ENCODE assay signal across 18 cellular contexts in genomic region chr20:10715035-10715434, GRCh38. TPM values are rescaled to one million over a fixed set of nuclear protein-coding genes. Genes with fewer than 3 reads are reported as not detected.
A peak's percentile ranks its signal among the peaks of the same experiment; 100 is the strongest.
DNase-seq lines count a peak whose midpoint lies in the region; ATAC-seq, FAIRE-seq and TF ChIP-seq lines count a peak whose summit lies in the region.
"Had no signal": no experiment of that assay in that cellular context is flagged by ENCODE, and none has a peak within 500 bp of the region (broad histone marks: within the 10 kb centered on the region; RNA-seq: fewer than 3 reads in every experiment).

No MANE protein-coding gene starts in this region.

- no peak overlapping the region for H3K4me2 ChIP-seq in endothelial cell of umbilical vein (ENCODE audit: insufficient read depth, low read length)
- H3K4me2 ChIP-seq in smooth muscle cell: peak overlapping the region; percentile 16

- H3K27ac Mint-ChIP-seq in glutamatergic neuron (ENCODE audit: unreplicated experiment): no peak overlapping the region
- H3K27ac Mint-ChIP-seq: activated T-helper 17 cell treated with anti-CD3 and anti-CD28 coated beads, Interleukin-2, amount 50 U/mL, for 72 hours; stimulated activated naive CD8-positive, alpha-beta T cell treated with anti-CD3 and anti-CD28 coated beads, Interleukin-15, Interleukin-2, amounts not matched to agents 100 ng/mL and 50 ng/mL, for 24 hours had no signal

- no peaks in the 10 kb centered on the region for H3K9me3 Mint-ChIP-seq in glutamatergic neuron (ENCODE audit: unreplicated experiment)
- H3K9me3 Mint-ChIP-seq: activated T-helper 17 cell treated with anti-CD3 and anti-CD28 coated beads, Interleukin-2, amount 50 U/mL, for 72 hours; stimulated activated naive CD8-positive, alpha-beta T cell treated with anti-CD3 and anti-CD28 coated beads, Interleukin-15, Interleukin-2, amounts not matched to agents 100 ng/mL and 50 ng/mL, for 24 hours had no signal

- 12% methylated on average over 2 of the region's 2 CpGs for WGBS in smooth muscle cell (ENCODE audit: low lambda C conversion rate)

- intact Hi-C loops in endothelial cell of umbilical vein (cut with micrococcal nuclease) (no loop called here), sciatic nerve (cut with DNase I) (no loop called here)

- no peaks in the 10 kb centered on the region for H3K36me3 ChIP-seq in endothelial cell of umbilical vein (ENCODE audit: control insufficient read depth in 2 of 2, extremely low read depth in 1 of 2, insufficient read depth in 2 of 2, low read length in 2 of 2)
- H3K36me3 ChIP-seq in smooth muscle cell (ENCODE audit: low read depth): no peaks in the 10 kb centered on the region
- H3K36me3 ChIP-seq: ovary had no signal

- FAIRE-seq in RCC 7860 (lab: Jason Lieb, UNC): peak; percentile 27
- FAIRE-seq in endothelial cell of umbilical vein (lab: Jason Lieb, UNC): peak; percentile 85

- BruUV-seq in endothelial cell of umbilical vein (replicated peaks; lab: Mats Ljungman, UMichigan): no TSS peak

- no peak overlapping the region for H3K4me3 Mint-ChIP-seq in glutamatergic neuron (ENCODE audit: unreplicated experiment)
- H3K4me3 Mint-ChIP-seq: activated T-helper 17 cell treated with anti-CD3 and anti-CD28 coated beads, Interleukin-2, amount 50 U/mL, for 72 hours; stimulated activated naive CD8-positive, alpha-beta T cell treated with anti-CD3 and anti-CD28 coated beads, Interleukin-15, Interleukin-2, amounts not matched to agents 100 ng/mL and 50 ng/mL, for 24 hours had no signal

- TF ChIP-seq POLR2A in endothelial cell of umbilical vein (IDR thresholded peaks at IDR 0.05; ENCODE audit: low read depth, low read length): no peak

- POLR2A ChIA-PET in endothelial cell of umbilical vein (lab: Charles Lee): no interaction called here

- H3K4me3 ChIP-seq in endothelial cell of umbilical vein (replicated peaks in 1 of 3; ENCODE audit: insufficient read depth in 1 of 3, low read depth in 1 of 3, low read length in 3 of 3) (no peak overlapping the region), smooth muscle cell (no peak overlapping the region)
- H3K4me3 ChIP-seq: lung, ovary had no signal

- H3F3A ChIP-seq in smooth muscle cell (ENCODE audit: low read depth): no peaks in the 10 kb centered on the region

- CTCF ChIA-PET in endothelial cell of umbilical vein (lab: Charles Lee): interaction anchor here (0.9 to 1.5 kb wide), 4 partner anchors 18 to 551 kb away, joined by 3 to 6 read pairs (median 4); no protein-coding TSS in a partner anchor

- H3K9ac ChIP-seq in endothelial cell of umbilical vein (replicated peaks; ENCODE audit: extremely low read depth, insufficient read depth, low read length) (no peak overlapping the region), smooth muscle cell (ENCODE audit: low read depth) (no peak overlapping the region)

- H4K20me1 ChIP-seq in endothelial cell of umbilical vein (replicated peaks; ENCODE audit: control insufficient read depth, extremely low read depth, insufficient read depth, low read length) (no peaks in the 10 kb centered on the region), smooth muscle cell (ENCODE audit: low read depth) (no peaks in the 10 kb centered on the region)

- H2AFZ ChIP-seq in endothelial cell of umbilical vein (ENCODE audit: low read depth, low read length): no peak overlapping the region
- no peak overlapping the region for H2AFZ ChIP-seq in smooth muscle cell (ENCODE audit: low read depth)

- H3K27me3 Mint-ChIP-seq in glutamatergic neuron (ENCODE audit: unreplicated experiment): no peaks in the 10 kb centered on the region

- ATAC-seq in sciatic nerve: no peak
- ATAC-seq in GM21529 (IDR thresholded peaks at IDR 0.05; ENCODE audit: unreplicated experiment): no peak
- ATAC-seq: activated T-helper 17 cell treated with anti-CD3 and anti-CD28 coated beads, Interleukin-2, amount 50 U/mL, for 72 hours; Right ventricle myocardium inferior had no signal

- H3K4me1 ChIP-seq in endothelial cell of umbilical vein (ENCODE audit: control insufficient read depth, extremely low read depth, insufficient read depth, low read length): peaks cover 22% of the 10 kb centered on the region
- H3K4me1 ChIP-seq in smooth muscle cell (ENCODE audit: low read depth): peaks cover 14% of the 10 kb centered on the region

- H3K36me3 Mint-ChIP-seq in glutamatergic neuron (ENCODE audit: unreplicated experiment): no peaks in the 10 kb centered on the region

- TF ChIP-seq CTCF in endothelial cell of umbilical vein (IDR thresholded peaks at IDR 0.05; ENCODE audit: extremely low read depth in 1 of 2, insufficient read depth in 1 of 2, low read depth in 1 of 2, low read length in 2 of 2) (no peak), smooth muscle cell (IDR thresholded peaks at IDR 0.05; ENCODE audit: borderline replicate concordance, insufficient read depth, poor library complexity, severe bottlenecking) (no peak), glutamatergic neuron (IDR thresholded peaks at IDR 0.05; ENCODE audit: partially characterized antibody, unreplicated experiment) (no peak)

- H3K4me1 Mint-ChIP-seq in glutamatergic neuron (ENCODE audit: low read depth, unreplicated experiment): peaks cover 22% of the 10 kb centered on the region
- H3K4me1 Mint-ChIP-seq: activated T-helper 17 cell treated with anti-CD3 and anti-CD28 coated beads, Interleukin-2, amount 50 U/mL, for 72 hours had no signal

- H3K9me1 ChIP-seq in endothelial cell of umbilical vein (replicated peaks; ENCODE audit: control insufficient read depth, extremely low read depth, insufficient read depth, low read length): no peaks in the 10 kb centered on the region

- no peaks in the 10 kb centered on the region for H3K27me3 ChIP-seq in endothelial cell of umbilical vein (ENCODE audit: control insufficient read depth in 2 of 2, insufficient read depth in 2 of 2, low read length in 2 of 2)
- H3K27me3 ChIP-seq in smooth muscle cell (ENCODE audit: low read depth): no peaks in the 10 kb centered on the region
- H3K27me3 ChIP-seq: ovary had no signal

- DNase-seq in NCI-H748 (lab: John Stamatoyannopoulos, UW; ENCODE audit: unreplicated experiment) (peak; percentile 31), NCI-H748 treated with DMSO at 0.1 percent for 48 hours (lab: John Stamatoyannopoulos, UW) (no peak), RCC 7860 (ENCODE audit: low spot score) (peak; percentile 16), endothelial cell of umbilical vein (ENCODE audit: low read depth, low spot score) (peak; percentile 67), smooth muscle cell (lab: John Stamatoyannopoulos, UW; ENCODE audit: unreplicated experiment) (no peak), glutamatergic neuron (no peak), sciatic nerve (ENCODE audit: low spot score) (no peak)
- DNase-seq: ACHN; activated CD4-positive, CD25-positive, alpha-beta regulatory T cell treated with anti-CD3 and anti-CD28 coated beads, Interleukin-2, amount 50 U/mL, for 72 hours; cerebellar nuclear complex; NCI-H2029 treated with DMSO at 0.1 percent for 48 hours; ovary; stimulated activated CD4-positive, alpha-beta T cell treated with anti-CD3 and anti-CD28 coated beads, Interleukin-2, amount 100 ng/mL, for 48 hours had no signal

- H3K79me2 ChIP-seq in endothelial cell of umbilical vein (ENCODE audit: control insufficient read depth, insufficient read depth, low read length): no peaks in the 10 kb centered on the region
- no peaks in the 10 kb centered on the region for H3K79me2 ChIP-seq in smooth muscle cell (ENCODE audit: low read depth)

- dilution Hi-C loops in endothelial cell of umbilical vein (cut with MboI; ENCODE audit: extremely low pct_ligation_motif_present, low sequenced_read_pairs): no loop called here

- H3K9me3 ChIP-seq in endothelial cell of umbilical vein (replicated peaks; ENCODE audit: control insufficient read depth, insufficient read depth, low read length): no peaks in the 10 kb centered on the region
- no peaks in the 10 kb centered on the region for H3K9me3 ChIP-seq in smooth muscle cell (replicated peaks; ENCODE audit: low read depth)
- H3K9me3 ChIP-seq: ovary had no signal

- H3K27ac ChIP-seq in endothelial cell of umbilical vein (ENCODE audit: insufficient read depth, low read depth, low read length) (no peak overlapping the region), smooth muscle cell (ENCODE audit: low read depth) (no peak overlapping the region)
- H3K27ac ChIP-seq: ovary had no signal

TF ChIP-seq in endothelial cell of umbilical vein, 7 proteins besides CTCF, POLR2A, EP300 and RAD21:
- TF ChIP-seq JUN (IDR thresholded peaks at IDR 0.05; ENCODE audit: borderline replicate concordance, insufficient read depth, insufficient read length, low read depth) (peak; percentile 59), POLR2AphosphoS5 (IDR thresholded peaks at IDR 0.05; ENCODE audit: insufficient read depth, low read depth, low read length) (peak; percentile 19), EZH2 (IDR thresholded peaks at IDR 0.05; ENCODE audit: borderline replicate concordance, low read depth, low read length, severe bottlenecking) (no peak), FOS (IDR thresholded peaks at IDR 0.05; ENCODE audit: borderline replicate concordance, insufficient read depth, low read length) (peak; percentile 72)

RNA-seq across cellular contexts. Expression of gene JAG1, which starts 41.2 kb away (rescaled TPM):
- total RNA-seq in endothelial cell of umbilical vein: 31.7 and 37.0 TPM in 2 replicates
- polyA plus RNA-seq in endothelial cell of umbilical vein: 12.9 and 19.7 TPM in 2 replicates
- polyA plus RNA-seq in endothelial cell of umbilical vein (2011; cell fraction: cytosol; rRNA removed): 9.4 and 9.5 TPM in 2 replicates
- polyA plus RNA-seq in endothelial cell of umbilical vein (2011; cell fraction: nucleus; rRNA removed): 77.1 and 97.3 TPM in 2 replicates
- 32.6 and 33.6 TPM in 2 replicates for polyA plus RNA-seq in endothelial cell of umbilical vein (2012)
- 82.6 and 94.6 TPM in 2 replicates for polyA minus RNA-seq in endothelial cell of umbilical vein
- 2.4 TPM for polyA minus RNA-seq in endothelial cell of umbilical vein (2011; cell fraction: cytosol; rRNA and poly(A)+ RNA removed)
- 94.2 and 172 TPM in 2 replicates for polyA minus RNA-seq in endothelial cell of umbilical vein (2011; cell fraction: nucleus; rRNA and poly(A)+ RNA removed)
- total RNA-seq in smooth muscle cell: 126 and 135 TPM in 2 replicates
- polyA plus RNA-seq in smooth muscle cell: 45.0 and 73.6 TPM in 2 replicates
- 11.4 TPM for total RNA-seq in glutamatergic neuron (ENCODE audit: unreplicated experiment)
- total RNA-seq in sciatic nerve: 81.6 TPM

Comparison
In these comparisons a context has a peak if more than half of its experiments do, and no peak if none do; other contexts are left out.
1. DNase-seq: peak in NCI-H748 (single experiment), RCC 7860 (single experiment) and endothelial cell of umbilical vein (single experiment); none in NCI-H748 treated with DMSO at 0.1 percent for 48 hours (single experiment), smooth muscle cell (single experiment), glutamatergic neuron (single experiment) and sciatic nerve (single experiment).